17 cellular contexts compared by ENCODE assay signal in genomic region chr10:68053553-68053952, GRCh38. TPM values are rescaled to one million over a fixed set of nuclear protein-coding genes. Genes with fewer than 3 reads are reported as not detected.
A peak's percentile ranks its signal among the peaks of the same experiment; 100 is the strongest.
DNase-seq lines count a peak whose midpoint lies in the region; ATAC-seq and TF ChIP-seq lines count a peak whose summit lies in the region.
"Had no signal": no experiment of that assay in that cellular context is flagged by ENCODE, and none has a peak within 500 bp of the region (broad histone marks: within the 10 kb centered on the region; RNA-seq: fewer than 3 reads in every experiment).

No MANE protein-coding gene starts in this region.

- peak overlapping the region; percentile 22 for H3K27ac Mint-ChIP-seq in CD4-positive, alpha-beta T cell

- POLR2A ChIA-PET in CD4-positive, alpha-beta T cell (lab: Charles Lee) = interaction anchor here (0.6 kb wide), 1 partner anchor 8 kb away, joined by 3 read pairs; no protein-coding TSS in a partner anchor
- POLR2A ChIA-PET in OCI-LY7 (lab: Charles Lee) = interaction anchor here (0.6 to 1.5 kb wide), 9 partner anchors 9 to 138 kb away, joined by 3 to 7 read pairs (median 3); no protein-coding TSS in a partner anchor

- intact Hi-C loops in CD4-positive, alpha-beta T cell (cut with DNase I, micrococcal nuclease) = no loop called here
- intact Hi-C loops in OCI-LY7 (cut with micrococcal nuclease; ENCODE audit: unreplicated experiment) (no loop called here), prostate gland (cut with DNase I) (no loop called here), dorsolateral prefrontal cortex (cut with DNase I) (no loop called here)

- ATAC-seq in CD4-positive, alpha-beta T cell (ENCODE audit: poor library complexity) = no peak
- ATAC-seq in GM19035 (IDR thresholded peaks at IDR 0.05; ENCODE audit: unreplicated experiment) = no peak
- ATAC-seq: HCT116 had no signal

- no peaks in the 10 kb centered on the region for H3K9me3 Mint-ChIP-seq in CD4-positive, alpha-beta T cell
- H3K9me3 Mint-ChIP-seq: CD14-positive monocyte had no signal

- no peak overlapping the region for H3K4me2 ChIP-seq in OCI-LY7 (ENCODE audit: low read length)

- no peaks in the 10 kb centered on the region for H3K27me3 Mint-ChIP-seq in CD4-positive, alpha-beta T cell

- no peaks in the 10 kb centered on the region for H3K27me3 ChIP-seq in CD4-positive, alpha-beta T cell (ENCODE audit: control insufficient read depth, insufficient read depth, low read length)
- no peaks in the 10 kb centered on the region for H3K27me3 ChIP-seq in prostate gland (replicated peaks; ENCODE audit: insufficient read depth)
- H3K27me3 ChIP-seq in dorsolateral prefrontal cortex = no peaks in the 10 kb centered on the region
- H3K27me3 ChIP-seq: Peyer's patch had no signal

- DNase-seq in CD4-positive, alpha-beta T cell = no peak
- DNase-seq in OCI-LY7 (ENCODE audit: low spot score) (no peak), epithelial cell of prostate (ENCODE audit: low read depth, low spot score) (no peak), stromal cell of bone marrow (ENCODE audit: low read depth) (peak; percentile 14), prostate gland (ENCODE audit: low spot score) (no peak), dorsolateral prefrontal cortex (no peak)
- DNase-seq: Caco-2, KBM-7, NCI-H1092, NCI-H187, NCI-H2171 treated with DMSO at 0.1 percent for 48 hours, NCI-H774, Peyer's patch, SHP77 had no signal

- H3K27ac ChIP-seq in CD4-positive, alpha-beta T cell (ENCODE audit: low read depth, low read length) = no peak overlapping the region
- H3K27ac ChIP-seq in OCI-LY7 (ENCODE audit: low read depth, low read length, poor library complexity, severe bottlenecking) (no peak overlapping the region), epithelial cell of prostate (peak overlapping the region; percentile 42), prostate gland (no peak overlapping the region), dorsolateral prefrontal cortex (no peak overlapping the region)
- H3K27ac ChIP-seq: Peyer's patch had no signal

- TF ChIP-seq CTCF in CD4-positive, alpha-beta T cell (IDR thresholded peaks at IDR 0.05) = no peak
- no peak for TF ChIP-seq CTCF in OCI-LY7 (conservative IDR thresholded peaks at IDR 0.05; ENCODE audit: low read length)
- no peak for TF ChIP-seq CTCF in prostate gland (IDR thresholded peaks at IDR 0.05)
- TF ChIP-seq CTCF in dorsolateral prefrontal cortex (IDR thresholded peaks at IDR 0.05 in 54 of 56, conservative IDR thresholded peaks at IDR 0.05 in 2 of 56; ENCODE audit: low read depth in 1 of 56, partially characterized antibody in 56 of 56) = no peak

- H3K4me3 ChIP-seq in OCI-LY7 (ENCODE audit: low read depth, low read length, poor library complexity, severe bottlenecking) (no peak overlapping the region), prostate gland (no peak overlapping the region), dorsolateral prefrontal cortex (no peak overlapping the region)
- H3K4me3 ChIP-seq: Peyer's patch had no signal

- TF ChIP-seq POLR2A in prostate gland (IDR thresholded peaks at IDR 0.05) = no peak

- no peak overlapping the region for H3K4me3 Mint-ChIP-seq in CD4-positive, alpha-beta T cell
- H3K4me3 Mint-ChIP-seq: CD14-positive monocyte had no signal

- H3K4me1 Mint-ChIP-seq in CD4-positive, alpha-beta T cell (ENCODE audit: low read depth) = peaks cover 46% of the 10 kb centered on the region

- no peaks in the 10 kb centered on the region for H3K9me2 ChIP-seq in OCI-LY7 (ENCODE audit: insufficient read depth, low read length)

- H3K79me2 ChIP-seq in OCI-LY7 (ENCODE audit: insufficient read depth, low read depth, low read length) = no peaks in the 10 kb centered on the region; the same call in 1 of the 2 replicates

- H3K4me1 ChIP-seq in OCI-LY7 (ENCODE audit: insufficient read depth, low read length, poor library complexity, severe bottlenecking) = peaks cover 11% of the 10 kb centered on the region
- no peaks in the 10 kb centered on the region for H3K4me1 ChIP-seq in prostate gland (replicated peaks)
- H3K4me1 ChIP-seq: Caco-2, Peyer's patch had no signal

- H2AFZ ChIP-seq in OCI-LY7 (ENCODE audit: low read length) = no peak overlapping the region

- peaks cover 33% of the 10 kb centered on the region for H3K36me3 Mint-ChIP-seq in CD4-positive, alpha-beta T cell (ENCODE audit: low read depth)

- TSS peak; percentile 25 for BruUV-seq in OCI-LY7 (replicated peaks; lab: Mats Ljungman, UMichigan)

- 98% methylated on average over 3 of the region's 3 CpGs for WGBS in prostate gland

- no peaks in the 10 kb centered on the region for H3K9me3 ChIP-seq in CD4-positive, alpha-beta T cell (ENCODE audit: control insufficient read depth, low read length)
- H3K9me3 ChIP-seq in OCI-LY7 (ENCODE audit: low read length) (no peaks in the 10 kb centered on the region), prostate gland (no peaks in the 10 kb centered on the region)
- H3K9me3 ChIP-seq: Caco-2, Peyer's patch had no signal

- no peaks in the 10 kb centered on the region for H4K20me1 ChIP-seq in OCI-LY7 (ENCODE audit: insufficient read depth, low read length)

- peaks cover 6% of the 10 kb centered on the region; the same call in 1 of the 2 replicates for H3K36me3 ChIP-seq in OCI-LY7 (ENCODE audit: insufficient read depth, low read length)
- H3K36me3 ChIP-seq in prostate gland = no peaks in the 10 kb centered on the region

- CTCF ChIA-PET in CD4-positive, alpha-beta T cell (lab: Charles Lee) = no interaction called here
- CTCF ChIA-PET in OCI-LY7 (lab: Charles Lee; ENCODE audit: unreplicated experiment) = no interaction called here

RNA-seq across cellular contexts. Expression of gene HERC4, which starts 21.5 kb away (rescaled TPM):
- total RNA-seq in CD4-positive, alpha-beta T cell = 10 to 100 TPM; 46.0 to 46.8 TPM
- total RNA-seq in OCI-LY7 (2014; rRNA removed; shearing (Covaris generic)) = 34.2 and 36.1 TPM in 2 replicates
- total RNA-seq in OCI-LY7 (2022) (72.6 and 77.4 TPM in 2 replicates), prostate gland (10 to 100 TPM; 27.7 to 40.6 TPM), dorsolateral prefrontal cortex (100 to 1,000 TPM in 20 of 120 experiments, 10 to 100 TPM in 100; 64.1 to 139 (median 86.7) TPM)

RNA-seq across cellular contexts. Expression of gene MYPN, which starts 55.7 kb away (rescaled TPM):
- not detected for total RNA-seq in CD4-positive, alpha-beta T cell
- 0.06 TPM in 1 of 2 replicates, not detected in the other for total RNA-seq in OCI-LY7 (2014; rRNA removed; shearing (Covaris generic))
- not detected in 2 replicates for total RNA-seq in OCI-LY7 (2022)
- 1 to 10 TPM; 1.5 to 1.8 TPM for total RNA-seq in prostate gland
- under 1 TPM in 55 of 120 experiments, not detected in 65; 0.07 to 0.59 (median 0.16) TPM for total RNA-seq in dorsolateral prefrontal cortex
- total RNA-seq: Caco-2 had no signal
